1 cellular context compared by ENCODE assay signal in genomic region chr1:113072757-113073456, GRCh38.
A peak's percentile ranks its signal among the peaks of the same experiment; 100 is the strongest.
TF ChIP-seq lines count a peak whose summit lies in the region.

TSS of gene LRIG2 (plus strand) at chr1:113073198. CDS start at chr1:113073407, 209 bp downstream.

TF ChIP-seq in HepG2, 621 proteins besides CTCF, POLR2A, EP300 and RAD21 (continued from another document and continues in another):
- TF ChIP-seq ARID5B (CRISPR knock-in tag; IDR thresholded peaks at IDR 0.05): peak; percentile 66; the same call in 1 of the 2 replicates
- TF ChIP-seq ZNF33A (CRISPR knock-in tag; IDR thresholded peaks at IDR 0.05; ENCODE audit: borderline replicate concordance): 0 out of 2 replicates have a peak, but pooled peaks have one; percentile 80
- TF ChIP-seq GMEB1 (CRISPR knock-in tag; IDR thresholded peaks at IDR 0.05; ENCODE audit: borderline replicate concordance): peak; percentile 99
- TF ChIP-seq ARID4A (CRISPR knock-in tag; IDR thresholded peaks at IDR 0.05; ENCODE audit: borderline replicate concordance): peak; percentile 86
- TF ChIP-seq ZNF337 (CRISPR knock-in tag; IDR thresholded peaks at IDR 0.05; ENCODE audit: borderline replicate concordance, low read depth): 0 out of 2 replicates have a peak, but pooled peaks have one; percentile 34
- no peak; the same call in 1 of the 2 replicates for TF ChIP-seq PATZ1 (CRISPR knock-in tag; IDR thresholded peaks at IDR 0.05)
- no peak for TF ChIP-seq ZNF10 (CRISPR knock-in tag; IDR thresholded peaks at IDR 0.05; ENCODE audit: borderline replicate concordance, low read depth)
- peak; percentile 69; the same call in 1 of the 2 replicates for TF ChIP-seq ZNF766 (CRISPR knock-in tag; IDR thresholded peaks at IDR 0.05; ENCODE audit: borderline replicate concordance)
- TF ChIP-seq PITX1 (CRISPR knock-in tag; IDR thresholded peaks at IDR 0.05): 0 out of 2 replicates have a peak, but pooled peaks have one; percentile 18
- TF ChIP-seq HINFP (CRISPR knock-in tag; IDR thresholded peaks at IDR 0.05; ENCODE audit: low read depth): no peak
- no peak for TF ChIP-seq ZNF878 (CRISPR knock-in tag; IDR thresholded peaks at IDR 0.05)
- TF ChIP-seq EEA1 (CRISPR knock-in tag; IDR thresholded peaks at IDR 0.05; ENCODE audit: borderline replicate concordance): 0 out of 2 replicates have a peak, but pooled peaks have one; percentile 62
- TF ChIP-seq ATF5 (CRISPR knock-in tag; IDR thresholded peaks at IDR 0.05; ENCODE audit: low read depth): no peak
- TF ChIP-seq RELA (CRISPR knock-in tag; IDR thresholded peaks at IDR 0.05): no peak
- peak; percentile 87 for TF ChIP-seq ZFX (CRISPR knock-in tag; IDR thresholded peaks at IDR 0.05; ENCODE audit: low read depth)
- no peak for TF ChIP-seq LCORL (IDR thresholded peaks at IDR 0.05)
- TF ChIP-seq LCORL (CRISPR knock-in tag; IDR thresholded peaks at IDR 0.05): peak; percentile 78
- peak; percentile 54; the same call in 1 of the 2 replicates for TF ChIP-seq HNF4A (CRISPR knock-in tag; IDR thresholded peaks at IDR 0.05)
- TF ChIP-seq THYN1 (CRISPR knock-in tag; IDR thresholded peaks at IDR 0.05; ENCODE audit: borderline replicate concordance, low read depth): no peak
- no peak for TF ChIP-seq ZFP1 (CRISPR knock-in tag; IDR thresholded peaks at IDR 0.05)
- peak; percentile 89 for TF ChIP-seq ZSCAN31 (CRISPR knock-in tag; IDR thresholded peaks at IDR 0.05; ENCODE audit: low read depth)
- TF ChIP-seq XBP1 (CRISPR knock-in tag; IDR thresholded peaks at IDR 0.05): no peak
- no peak for TF ChIP-seq ZNF205 (CRISPR knock-in tag; IDR thresholded peaks at IDR 0.05)
- no peak; the same call in 1 of the 2 replicates for TF ChIP-seq ZHX2 (IDR thresholded peaks at IDR 0.05; ENCODE audit: low read depth)
- TF ChIP-seq ZHX2 (CRISPR knock-in tag; IDR thresholded peaks at IDR 0.05; ENCODE audit: borderline replicate concordance): no peak
- TF ChIP-seq ZBTB49 (CRISPR knock-in tag; IDR thresholded peaks at IDR 0.05; ENCODE audit: borderline replicate concordance): no peak
- TF ChIP-seq ZNF510 (CRISPR knock-in tag; IDR thresholded peaks at IDR 0.05; ENCODE audit: low read depth): no peak
- TF ChIP-seq BRF2 (CRISPR knock-in tag; IDR thresholded peaks at IDR 0.05): 0 out of 2 replicates have a peak, but pooled peaks have one; percentile 25
- TF ChIP-seq HMG20A (CRISPR knock-in tag; IDR thresholded peaks at IDR 0.05; ENCODE audit: borderline replicate concordance): no peak
- TF ChIP-seq CBX1 (IDR thresholded peaks at IDR 0.05; ENCODE audit: low read depth): no peak
